25 cellular contexts compared by ENCODE assay signal in genomic region chr13:49693191-49693733, GRCh38. TPM values are rescaled to one million over a fixed set of nuclear protein-coding genes. Genes with fewer than 3 reads are reported as not detected.
DNase-seq lines count a peak whose midpoint lies in the region; ATAC-seq, FAIRE-seq and TF ChIP-seq lines count a peak whose summit lies in the region.
"Had no signal": no experiment of that assay in that cellular context is flagged by ENCODE, and none has a peak within 500 bp of the region (broad histone marks: within the 10 kb centered on the region; RNA-seq: fewer than 3 reads in every experiment).

No MANE protein-coding gene starts in this region.

- CTCF ChIA-PET in activated CD8-positive, alpha-beta memory T cell treated with anti-CD3 and anti-CD28 coated beads, Interleukin-2, amount 10 ng/mL, durations not matched to agents 7 days and 5 days (lab: Charles Lee): no interaction called here

- no peaks in the 10 kb centered on the region for H3K27me3 Mint-ChIP-seq in astrocyte (ENCODE audit: low read depth, unreplicated experiment)
- H3K27me3 Mint-ChIP-seq in activated CD8-positive, alpha-beta memory T cell treated with anti-CD3 and anti-CD28 coated beads, Interleukin-2, amount 10 ng/mL, durations not matched to agents 7 days and 5 days: no peaks in the 10 kb centered on the region
- H3K27me3 Mint-ChIP-seq: activated naive CD8-positive, alpha-beta T cell treated with anti-CD3 and anti-CD28 coated beads for 36 hours; CD4-positive, alpha-beta memory T cell had no signal

- H3K27me3 ChIP-seq in ACC112 (ENCODE audit: insufficient read depth, low read length) (no peaks in the 10 kb centered on the region), astrocyte (ENCODE audit: insufficient read depth, low read length) (no peaks in the 10 kb centered on the region)
- H3K27me3 ChIP-seq: right atrium auricular region had no signal

- peaks cover 10% of the 10 kb centered on the region for H4K20me1 ChIP-seq in astrocyte (ENCODE audit: insufficient read depth, low read length)

- H3K4me1 Mint-ChIP-seq in astrocyte (ENCODE audit: low read depth, unreplicated experiment): peaks cover 2% of the 10 kb centered on the region
- H3K4me1 Mint-ChIP-seq in activated CD8-positive, alpha-beta memory T cell treated with anti-CD3 and anti-CD28 coated beads, Interleukin-2, amount 10 ng/mL, durations not matched to agents 7 days and 5 days: peaks cover 19% of the 10 kb centered on the region

- H3K79me2 ChIP-seq in ACC112 (ENCODE audit: control insufficient read depth, insufficient read depth, low read length, unreplicated experiment): peaks cover 24% of the 10 kb centered on the region
- peaks cover 22% of the 10 kb centered on the region for H3K79me2 ChIP-seq in astrocyte (ENCODE audit: insufficient read depth, low read length)

- H3K4me3 Mint-ChIP-seq in astrocyte (ENCODE audit: unreplicated experiment): peak overlapping the region; percentile 60
- no peak overlapping the region for H3K4me3 Mint-ChIP-seq in activated CD8-positive, alpha-beta memory T cell treated with anti-CD3 and anti-CD28 coated beads, Interleukin-2, amount 10 ng/mL, durations not matched to agents 7 days and 5 days
- H3K4me3 Mint-ChIP-seq: activated naive CD8-positive, alpha-beta T cell treated with anti-CD3 and anti-CD28 coated beads for 36 hours had no signal

- TF ChIP-seq CTCF in astrocyte (IDR thresholded peaks at IDR 0.05; ENCODE audit: insufficient read depth, low read depth, low read length) (no peak), fibroblast of villous mesenchyme (IDR thresholded peaks at IDR 0.05; ENCODE audit: insufficient read depth, low read depth, low read length) (no peak)

- no peak for FAIRE-seq in astrocyte (lab: Jason Lieb, UNC)
- FAIRE-seq: GM18507, H54 had no signal

- peak; percentile 42 for DNase-seq in ELR (ENCODE audit: low read depth)
- no peak for DNase-seq in astrocyte (ENCODE audit: low read depth)
- DNase-seq in fibroblast of villous mesenchyme (ENCODE audit: low read depth): peak; percentile 86
- DNase-seq in NCI-H2107 (lab: John Stamatoyannopoulos, UW): no peak
- DNase-seq in NCI-H226: no peak
- no peak for DNase-seq in activated CD8-positive, alpha-beta memory T cell treated with anti-CD3 and anti-CD28 coated beads, Interleukin-2, amount 10 ng/mL, durations not matched to agents 7 days and 5 days
- DNase-seq: ACHN; activated CD4-positive, alpha-beta T cell treated with anti-CD3 and anti-CD28 coated beads for 1 hour; activated CD8-positive, alpha-beta memory T cell treated with anti-CD3 and anti-CD28 coated beads for 24 hours; activated naive CD8-positive, alpha-beta T cell treated with anti-CD3 and anti-CD28 coated beads for 36 hours; activated T-cell treated with anti-CD3 and anti-CD28 coated beads, Interleukin-2, amount 50 U/mL, for 72 hours; CD4-positive, alpha-beta memory T cell; glutamatergic neuron; MV-4-11; NCI-H1694 treated with DMSO at 0.1 percent for 48 hours; NCI-H345; occipital lobe; stimulated activated CD4-positive, alpha-beta T cell treated with anti-CD3 and anti-CD28 coated beads, Interleukin-15, amount 100 ng/mL, for 24 hours; T-helper 9 cell had no signal

- H3K36me3 ChIP-seq in ACC112 (ENCODE audit: insufficient read depth, low read length) (no peaks in the 10 kb centered on the region), astrocyte (ENCODE audit: insufficient read depth, low read length) (peaks cover 4% of the 10 kb centered on the region)

- H3K4me1 ChIP-seq in ACC112 (ENCODE audit: control insufficient read depth, insufficient read depth, low read length, unreplicated experiment): peaks cover 14% of the 10 kb centered on the region
- peaks cover 11% of the 10 kb centered on the region for H3K4me1 ChIP-seq in astrocyte (ENCODE audit: insufficient read depth, low read length)

- no peak for ATAC-seq in HG02759 (IDR thresholded peaks at IDR 0.05; ENCODE audit: unreplicated experiment)
- no peak for ATAC-seq in activated CD8-positive, alpha-beta memory T cell treated with anti-CD3 and anti-CD28 coated beads, Interleukin-2, amount 10 ng/mL, durations not matched to agents 7 days and 5 days
- ATAC-seq: activated T-cell treated with anti-CD3 and anti-CD28 coated beads, Interleukin-2, amount 50 U/mL, for 72 hours; Panc1 had no signal

- H3K4me2 ChIP-seq in astrocyte (ENCODE audit: low read length): no peak overlapping the region

- H3K9ac ChIP-seq in astrocyte (ENCODE audit: low read length): no peak overlapping the region

- no peak overlapping the region for H3K4me3 ChIP-seq in ACC112 (ENCODE audit: low read depth, low read length)
- no peak overlapping the region for H3K4me3 ChIP-seq in astrocyte (ENCODE audit: insufficient read depth, low read depth, low read length)
- no peak overlapping the region for H3K4me3 ChIP-seq in fibroblast of villous mesenchyme (ENCODE audit: low read depth, low read length)
- H3K4me3 ChIP-seq: right atrium auricular region had no signal

- H3K36me3 Mint-ChIP-seq in astrocyte (ENCODE audit: low read depth, unreplicated experiment): peaks cover 6% of the 10 kb centered on the region
- H3K36me3 Mint-ChIP-seq in activated CD8-positive, alpha-beta memory T cell treated with anti-CD3 and anti-CD28 coated beads, Interleukin-2, amount 10 ng/mL, durations not matched to agents 7 days and 5 days: peaks cover 6% of the 10 kb centered on the region

- no peak overlapping the region for H2AFZ ChIP-seq in ACC112 (ENCODE audit: low read length, unreplicated experiment)
- no peak overlapping the region for H2AFZ ChIP-seq in astrocyte (ENCODE audit: low read depth, low read length)

- H3K9me3 Mint-ChIP-seq in astrocyte (ENCODE audit: unreplicated experiment): no peaks in the 10 kb centered on the region
- no peaks in the 10 kb centered on the region for H3K9me3 Mint-ChIP-seq in activated CD8-positive, alpha-beta memory T cell treated with anti-CD3 and anti-CD28 coated beads, Interleukin-2, amount 10 ng/mL, durations not matched to agents 7 days and 5 days (ENCODE audit: low read depth)
- H3K9me3 Mint-ChIP-seq: activated naive CD8-positive, alpha-beta T cell treated with anti-CD3 and anti-CD28 coated beads for 36 hours; activated T-cell treated with anti-CD3 and anti-CD28 coated beads, Interleukin-2, amount 50 U/mL, for 72 hours; CD4-positive, alpha-beta memory T cell had no signal

- no peak overlapping the region for H3K27ac Mint-ChIP-seq in astrocyte (ENCODE audit: unreplicated experiment)
- no peak overlapping the region for H3K27ac Mint-ChIP-seq in activated CD8-positive, alpha-beta memory T cell treated with anti-CD3 and anti-CD28 coated beads, Interleukin-2, amount 10 ng/mL, durations not matched to agents 7 days and 5 days
- H3K27ac Mint-ChIP-seq: activated naive CD8-positive, alpha-beta T cell treated with anti-CD3 and anti-CD28 coated beads for 36 hours; activated T-cell treated with anti-CD3 and anti-CD28 coated beads, Interleukin-2, amount 50 U/mL, for 72 hours had no signal

- no peaks in the 10 kb centered on the region for H3K9me3 ChIP-seq in astrocyte (ENCODE audit: insufficient read depth, low read depth, low read length)
- H3K9me3 ChIP-seq: right atrium auricular region had no signal

- H3K27ac ChIP-seq in ACC112 (ENCODE audit: low read depth, low read length): peak overlapping the region; percentile 60
- no peak overlapping the region for H3K27ac ChIP-seq in astrocyte (ENCODE audit: low read depth, low read length)
- H3K27ac ChIP-seq: right atrium auricular region had no signal

RNA-seq across cellular contexts. Expression of gene EBPL, which starts 2.0 kb away (rescaled TPM):
- total RNA-seq in astrocyte (57.6 and 62.1 TPM in 2 replicates), fibroblast of villous mesenchyme (39.7 and 52.5 TPM in 2 replicates)
- 10 to 100 TPM; 39.5 to 43.5 TPM for total RNA-seq in activated CD8-positive, alpha-beta memory T cell treated with anti-CD3 and anti-CD28 coated beads, Interleukin-2, amount 10 ng/mL, durations not matched to agents 7 days and 5 days

Comparison
In these comparisons a context has a peak if more than half of its experiments do, and no peak if none do; other contexts are left out.
1. DNase-seq: peak in ELR (single experiment) and fibroblast of villous mesenchyme (single experiment); none in astrocyte (single experiment), NCI-H2107 (single experiment), NCI-H226 (single experiment) and activated CD8-positive, alpha-beta memory T cell treated with anti-CD3 and anti-CD28 coated beads, Interleukin-2, amount 10 ng/mL, durations not matched to agents 7 days and 5 days (single experiment).